Comparison of ENCODE assay signal across 9 cellular contexts in genomic region chr5:131416729-131417128, GRCh38.
DNase-seq lines count a peak whose midpoint lies in the region; ATAC-seq and TF ChIP-seq lines count a peak whose summit lies in the region.
"Had no signal": no experiment of that assay in that cellular context is flagged by ENCODE, and none has a peak within 500 bp of the region (broad histone marks: within the 10 kb centered on the region; RNA-seq: fewer than 3 reads in every experiment).

No MANE protein-coding gene starts in this region.

- peaks cover 22% of the 10 kb centered on the region for H3K36me3 Mint-ChIP-seq in activated naive CD8-positive, alpha-beta T cell treated with anti-CD3 and anti-CD28 coated beads, Interleukin-2, amount 50 U/mL, for 24 hours (ENCODE audit: low read depth)

- H3K27ac ChIP-seq in upper lobe of right lung, result no peak overlapping the region
- no peak overlapping the region for H3K27ac ChIP-seq in neuronal stem cell (replicated peaks; ENCODE audit: low read length)

- H3K9ac ChIP-seq in neuronal stem cell (ENCODE audit: low read depth, low read length, poor library complexity), result no peak overlapping the region

- no peak overlapping the region for H2BK15ac ChIP-seq in neuronal stem cell (ENCODE audit: low read length)

- no CpG with 5 or more reads among the region's 3 CpGs for WGBS in neuronal stem cell (ENCODE audit: extremely low coverage in 2 of 2, insufficient read length in 2 of 2, insufficient replicate concordance in 1 of 2), 2 donors

- no peaks in the 10 kb centered on the region for H3K79me1 ChIP-seq in neuronal stem cell (ENCODE audit: low read depth, low read length)

- no peak overlapping the region for H2BK120ac ChIP-seq in neuronal stem cell (ENCODE audit: low read depth, low read length)

- H4K91ac ChIP-seq in neuronal stem cell (ENCODE audit: low read depth, low read length, poor library complexity), result no peak overlapping the region

- ATAC-seq in GM18517 (IDR thresholded peaks at IDR 0.05; ENCODE audit: unreplicated experiment) (peak; percentile 94), GM21367 (IDR thresholded peaks at IDR 0.05; ENCODE audit: unreplicated experiment) (peak; percentile 71), HG03108 (IDR thresholded peaks at IDR 0.05; ENCODE audit: unreplicated experiment) (peak; percentile 62), upper lobe of right lung (no peak)
- no peak for ATAC-seq in activated naive CD8-positive, alpha-beta T cell treated with anti-CD3 and anti-CD28 coated beads, Interleukin-2, amount 50 U/mL, for 24 hours

- H3K23ac ChIP-seq in neuronal stem cell (ENCODE audit: low read depth, low read length, poor library complexity), result no peak overlapping the region

- H3K9me3 Mint-ChIP-seq in activated naive CD8-positive, alpha-beta T cell treated with anti-CD3 and anti-CD28 coated beads, Interleukin-2, amount 50 U/mL, for 24 hours, result no peaks in the 10 kb centered on the region
- H3K9me3 Mint-ChIP-seq: dendritic cell treated with granulocyte-macrophage colony-stimulating factor and Interleukin-4, amounts not matched to agents 40 ng/mL and 50 ng/mL, for 4 days had no signal

- H2AK5ac ChIP-seq in neuronal stem cell (ENCODE audit: low read depth, low read length), result no peak overlapping the region

- H3K18ac ChIP-seq in neuronal stem cell (ENCODE audit: low read length), result no peak overlapping the region

- intact Hi-C loops in upper lobe of right lung (cut with DNase I), result no loop called here

- H3K9me3 ChIP-seq in upper lobe of right lung, result no peaks in the 10 kb centered on the region
- no peaks in the 10 kb centered on the region for H3K9me3 ChIP-seq in neuronal stem cell (replicated peaks in 1 of 2; ENCODE audit: control insufficient read depth in 2 of 2, insufficient read depth in 1 of 2, low read depth in 1 of 2, low read length in 2 of 2)

- H3K4me2 ChIP-seq in neuronal stem cell (ENCODE audit: insufficient read depth, low read length, poor library complexity, severe bottlenecking), result no peak overlapping the region

- DNase-seq in activated naive CD8-positive, alpha-beta T cell treated with anti-CD3 and anti-CD28 coated beads, Interleukin-2, amount 50 U/mL, for 24 hours, result no peak
- no peak for DNase-seq in upper lobe of right lung
- no peak for DNase-seq in stimulated activated CD4-positive, alpha-beta T cell treated with anti-CD3 and anti-CD28 coated beads, Interleukin-2, amount 100 ng/mL, for 24 hours
- no peak for DNase-seq in NCI-H748 treated with DMSO at 0.1 percent for 48 hours (lab: John Stamatoyannopoulos, UW)
- no peak for DNase-seq in neuronal stem cell (ENCODE audit: low spot score)

- peak overlapping the region; percentile 48 for H3K4me3 Mint-ChIP-seq in activated naive CD8-positive, alpha-beta T cell treated with anti-CD3 and anti-CD28 coated beads, Interleukin-2, amount 50 U/mL, for 24 hours
- H3K4me3 Mint-ChIP-seq: dendritic cell treated with granulocyte-macrophage colony-stimulating factor and Interleukin-4, amounts not matched to agents 40 ng/mL and 50 ng/mL, for 4 days had no signal

- H2AFZ ChIP-seq in neuronal stem cell (ENCODE audit: low read length), result no peak overlapping the region

- H3K36me3 ChIP-seq in upper lobe of right lung (no peaks in the 10 kb centered on the region), neuronal stem cell (replicated peaks in 1 of 2; ENCODE audit: control insufficient read depth in 2 of 2, insufficient read depth in 2 of 2, low read length in 2 of 2) (peaks cover 0 to 14% of the 10 kb centered on the region in 2 donors)

- H3K4me3 ChIP-seq in upper lobe of right lung (no peak overlapping the region), neuronal stem cell (ENCODE audit: low read length in 2 of 2) (no peak overlapping the region)

- no peak overlapping the region for H2BK12ac ChIP-seq in neuronal stem cell (ENCODE audit: low read length)

- H3K27ac Mint-ChIP-seq in activated naive CD8-positive, alpha-beta T cell treated with anti-CD3 and anti-CD28 coated beads, Interleukin-2, amount 50 U/mL, for 24 hours, result peak overlapping the region; percentile 26
- H3K27ac Mint-ChIP-seq: dendritic cell treated with granulocyte-macrophage colony-stimulating factor and Interleukin-4, amounts not matched to agents 40 ng/mL and 50 ng/mL, for 4 days had no signal

- peaks cover 43% of the 10 kb centered on the region for H3K4me1 Mint-ChIP-seq in activated naive CD8-positive, alpha-beta T cell treated with anti-CD3 and anti-CD28 coated beads, Interleukin-2, amount 50 U/mL, for 24 hours

- H3K4ac ChIP-seq in neuronal stem cell (ENCODE audit: low read length), result no peak overlapping the region

- no peak overlapping the region for H4K8ac ChIP-seq in neuronal stem cell (ENCODE audit: low read depth, low read length)

- H3K4me1 ChIP-seq in upper lobe of right lung (no peaks in the 10 kb centered on the region), neuronal stem cell (ENCODE audit: control insufficient read depth in 2 of 2, insufficient read depth in 1 of 2, low read depth in 1 of 2, low read length in 2 of 2) (no peaks in the 10 kb centered on the region)

- H2BK5ac ChIP-seq in neuronal stem cell (ENCODE audit: low read length), result no peak overlapping the region

- H3K27me3 ChIP-seq in upper lobe of right lung, result no peaks in the 10 kb centered on the region
- H3K27me3 ChIP-seq in neuronal stem cell (ENCODE audit: control insufficient read depth in 3 of 3, insufficient read depth in 3 of 3, low read depth in 1 of 3, low read length in 3 of 3), result no peaks in the 10 kb centered on the region

- H3K14ac ChIP-seq in neuronal stem cell (ENCODE audit: low read length), result no peak overlapping the region

- no peaks in the 10 kb centered on the region for H3K27me3 Mint-ChIP-seq in activated naive CD8-positive, alpha-beta T cell treated with anti-CD3 and anti-CD28 coated beads, Interleukin-2, amount 50 U/mL, for 24 hours
- H3K27me3 Mint-ChIP-seq: dendritic cell treated with granulocyte-macrophage colony-stimulating factor and Interleukin-4, amounts not matched to agents 40 ng/mL and 50 ng/mL, for 4 days had no signal

- no peak for TF ChIP-seq CTCF in upper lobe of right lung (IDR thresholded peaks at IDR 0.05)

Comparison
In these comparisons a context has a peak if more than half of its experiments do, and no peak if none do; other contexts are left out.
1. ATAC-seq: peak in GM18517 (single experiment), GM21367 (single experiment) and HG03108 (single experiment); none in activated naive CD8-positive, alpha-beta T cell treated with anti-CD3 and anti-CD28 coated beads, Interleukin-2, amount 50 U/mL, for 24 hours (single experiment) and upper lobe of right lung (single experiment).